In the genomic region with DNA sequence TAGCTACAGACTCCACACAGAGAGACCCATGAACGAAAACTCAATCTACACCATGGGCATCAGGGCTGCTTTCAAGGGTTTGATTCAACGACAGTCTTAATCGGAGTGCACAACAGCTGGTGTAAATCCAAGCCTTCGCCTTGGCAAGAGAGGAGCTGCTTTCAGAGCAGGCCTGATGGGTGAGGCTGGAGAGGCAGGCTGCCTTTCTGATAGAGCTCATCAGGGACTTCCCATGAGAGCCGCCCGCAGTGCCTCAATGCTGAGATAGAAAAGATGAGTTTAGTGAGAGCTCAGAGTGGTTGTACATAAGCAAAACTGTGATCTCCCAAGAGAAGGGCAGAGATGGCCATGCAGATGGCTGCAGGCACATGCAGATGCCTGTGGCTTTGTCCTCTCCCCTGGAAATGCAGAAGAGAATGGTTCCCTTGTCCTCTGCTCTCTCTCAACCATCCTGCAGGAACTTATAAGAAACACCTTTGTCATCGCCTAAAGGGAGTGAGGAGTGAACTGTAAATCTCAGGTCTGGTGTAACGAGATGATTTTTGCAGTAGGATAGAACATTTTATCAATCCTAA, we compare ENCODE assay signal across 17 cellular contexts.
A peak's percentile ranks its signal among the peaks of the same experiment; 100 is the strongest.
DNase-seq lines count a peak whose midpoint lies in the region; ATAC-seq and TF ChIP-seq lines count a peak whose summit lies in the region.
"Had no signal": no experiment of that assay in that cellular context is flagged by ENCODE, and none has a peak within 500 bp of the region (broad histone marks: within the 10 kb centered on the region; RNA-seq: fewer than 3 reads in every experiment).

No MANE protein-coding gene starts in this region.

- no peaks in the 10 kb centered on the region for H3K27me3 ChIP-seq in testis
- H3K27me3 ChIP-seq: right atrium auricular region, transverse colon had no signal

- H3K27ac Mint-ChIP-seq in activated naive CD4-positive, alpha-beta T cell treated with anti-CD3 and anti-CD28 coated beads for 36 hours, result no peak overlapping the region
- H3K27ac Mint-ChIP-seq in activated naive CD4-positive, alpha-beta T cell treated with anti-CD3 and anti-CD28 coated beads, Interleukin-2, amount 50 U/mL, for 72 hours, result no peak overlapping the region

- no peak overlapping the region for H3K4me3 Mint-ChIP-seq in activated naive CD4-positive, alpha-beta T cell treated with anti-CD3 and anti-CD28 coated beads for 36 hours

- no peaks in the 10 kb centered on the region for H3K9me3 Mint-ChIP-seq in activated naive CD4-positive, alpha-beta T cell treated with anti-CD3 and anti-CD28 coated beads for 36 hours
- peaks cover 0 to 4% of the 10 kb centered on the region in 2 donors for H3K9me3 Mint-ChIP-seq in activated naive CD4-positive, alpha-beta T cell treated with anti-CD3 and anti-CD28 coated beads, Interleukin-2, amount 50 U/mL, for 72 hours
- H3K9me3 Mint-ChIP-seq: CD8-positive, alpha-beta memory T cell had no signal

- WGBS in testis, 2 donors, result 39 to 44% methylated on average over 8 of the region's 8 CpGs

- intact Hi-C loops in activated naive CD4-positive, alpha-beta T cell treated with anti-CD3 and anti-CD28 coated beads for 36 hours (cut with micrococcal nuclease), result no loop called here
- intact Hi-C loops in testis (cut with DNase I; ENCODE audit: low total_unique reads), result no loop called here

- H3K4me3 ChIP-seq in fibroblast of the aortic adventitia (ENCODE audit: low read depth, low read length) (no peak overlapping the region), testis (no peak overlapping the region)
- H3K4me3 ChIP-seq: left lung, right atrium auricular region, transverse colon had no signal

- DNase-seq in activated naive CD4-positive, alpha-beta T cell treated with anti-CD3 and anti-CD28 coated beads for 36 hours, result peak; percentile 36
- no peak for DNase-seq in activated naive CD4-positive, alpha-beta T cell treated with anti-CD3 and anti-CD28 coated beads, Interleukin-2, amount 50 U/mL, for 72 hours (ENCODE audit: low spot score in 2 of 2)
- DNase-seq in NCI-H446 treated with DMSO at 0.1 percent for 48 hours (lab: John Stamatoyannopoulos, UW), result peak; percentile 56
- peak; percentile 28 for DNase-seq in fibroblast of the aortic adventitia (ENCODE audit: low read depth)
- peak; percentile 19 for DNase-seq in testis
- DNase-seq in central memory CD4-positive, alpha-beta T cell, result no peak
- DNase-seq: CD8-positive, alpha-beta memory T cell; left lung; MV-4-11; stimulated activated naive CD4-positive, alpha-beta T cell; transverse colon had no signal

- H3K27me3 Mint-ChIP-seq in activated naive CD4-positive, alpha-beta T cell treated with anti-CD3 and anti-CD28 coated beads for 36 hours (ENCODE audit: low read depth), result no peaks in the 10 kb centered on the region
- H3K27me3 Mint-ChIP-seq: CD8-positive, alpha-beta memory T cell had no signal

- CTCF ChIA-PET in activated naive CD4-positive, alpha-beta T cell treated with anti-CD3 and anti-CD28 coated beads for 36 hours (lab: Charles Lee), result interaction anchor here (0.6 to 3.5 kb wide), 5 partner anchors 22 to 86 kb away, joined by 3 to 18 read pairs (median 3); no protein-coding TSS in a partner anchor

- H3K4me1 ChIP-seq in testis, result peaks cover 8% of the 10 kb centered on the region
- H3K4me1 ChIP-seq: left lung, right atrium auricular region had no signal

- TF ChIP-seq POLR2A in testis (IDR thresholded peaks at IDR 0.05), result no peak

- H3K4me1 Mint-ChIP-seq in activated naive CD4-positive, alpha-beta T cell treated with anti-CD3 and anti-CD28 coated beads for 36 hours (ENCODE audit: low read depth), result peaks cover 63% of the 10 kb centered on the region

- no peak for TF ChIP-seq CTCF in fibroblast of the aortic adventitia (IDR thresholded peaks at IDR 0.05; ENCODE audit: insufficient read depth, low read length)
- no peak for TF ChIP-seq CTCF in testis (IDR thresholded peaks at IDR 0.05)

- peaks cover 2% of the 10 kb centered on the region for H3K36me3 Mint-ChIP-seq in activated naive CD4-positive, alpha-beta T cell treated with anti-CD3 and anti-CD28 coated beads for 36 hours (ENCODE audit: low read depth)
- H3K36me3 Mint-ChIP-seq in activated naive CD4-positive, alpha-beta T cell treated with anti-CD3 and anti-CD28 coated beads, Interleukin-2, amount 50 U/mL, for 72 hours, result no peaks in the 10 kb centered on the region
- H3K36me3 Mint-ChIP-seq: CD8-positive, alpha-beta memory T cell had no signal

- no peaks in the 10 kb centered on the region for H3K36me3 ChIP-seq in testis (ENCODE audit: low read depth, missing control alignments)
- H3K36me3 ChIP-seq: left lung, right atrium auricular region, transverse colon had no signal

- no peak for ATAC-seq in activated naive CD4-positive, alpha-beta T cell treated with anti-CD3 and anti-CD28 coated beads, Interleukin-2, amount 50 U/mL, for 72 hours
- ATAC-seq in GM18502 (IDR thresholded peaks at IDR 0.05; ENCODE audit: poor library complexity, unreplicated experiment) (no peak), HG03108 (IDR thresholded peaks at IDR 0.05; ENCODE audit: unreplicated experiment) (no peak)
- ATAC-seq: left lung, Right ventricle myocardium inferior had no signal

- H3K9me3 ChIP-seq in testis, result no peaks in the 10 kb centered on the region
- H3K9me3 ChIP-seq: left lung, right atrium auricular region, transverse colon had no signal

- H3K27ac ChIP-seq in testis, result no peak overlapping the region
- H3K27ac ChIP-seq: epithelial cell of prostate, HL-60, left lung, right atrium auricular region, transverse colon had no signal

Comparison
In these comparisons a context has a peak if more than half of its experiments do, and no peak if none do; other contexts are left out.
1. DNase-seq: peak in activated naive CD4-positive, alpha-beta T cell treated with anti-CD3 and anti-CD28 coated beads for 36 hours (single experiment), NCI-H446 treated with DMSO at 0.1 percent for 48 hours (single experiment), fibroblast of the aortic adventitia (single experiment) and testis (single experiment); none in activated naive CD4-positive, alpha-beta T cell treated with anti-CD3 and anti-CD28 coated beads, Interleukin-2, amount 50 U/mL, for 72 hours (0 of 2) and central memory CD4-positive, alpha-beta T cell (single experiment).